Comparison of ENCODE assay signal across 27 cellular contexts in genomic region chr14:101062065-101062450, GRCh38.
DNase-seq lines count a peak whose midpoint lies in the region; ATAC-seq and TF ChIP-seq lines count a peak whose summit lies in the region.
"Had no signal": no experiment of that assay in that cellular context is flagged by ENCODE, and none has a peak within 500 bp of the region (broad histone marks: within the 10 kb centered on the region; RNA-seq: fewer than 3 reads in every experiment).

No MANE protein-coding gene starts in this region.

- in situ Hi-C loops in KBM-7 (cut with MboI; ENCODE audit: low pct_unique_long_range_greater_than_20kb, low sequenced_read_pairs): no loop called here

- H3K27me3 ChIP-seq in SJSA1 (replicated peaks): no peaks in the 10 kb centered on the region
- H3K27me3 ChIP-seq in skeletal muscle satellite cell (ENCODE audit: control insufficient read depth, insufficient read depth, low read length): no peaks in the 10 kb centered on the region
- H3K27me3 ChIP-seq: dorsolateral prefrontal cortex, hepatocyte had no signal

- H3K9ac ChIP-seq in skeletal muscle satellite cell (ENCODE audit: low read depth, low read length): no peak overlapping the region

- ATAC-seq in GM18858 (IDR thresholded peaks at IDR 0.05; ENCODE audit: unreplicated experiment): no peak
- ATAC-seq in activated T-cell treated with anti-CD3 and anti-CD28 coated beads, Interleukin-2, amount 50 U/mL, for 4 hours: no peak
- ATAC-seq: activated CD8-positive, alpha-beta memory T cell treated with anti-CD3 and anti-CD28 coated beads, Interleukin-2, amount 10 ng/mL, durations not matched to agents 7 days and 5 days; activated T-cell treated with anti-CD3 and anti-CD28 coated beads, Interleukin-2, amount 50 U/mL, for 72 hours; gastroesophageal sphincter; mucosa of descending colon; natural killer cell; SK-N-SH treated with all-trans-retinoic acid at 6 μM for 48 hours had no signal

- H3K4me1 ChIP-seq in SJSA1 (replicated peaks) (peaks cover 30% of the 10 kb centered on the region), skeletal muscle satellite cell (ENCODE audit: control insufficient read depth, insufficient read depth, low read length) (peaks cover 17% of the 10 kb centered on the region)
- H3K4me1 ChIP-seq: gastroesophageal sphincter had no signal

- DNase-seq in CD14-positive monocyte (ENCODE audit: low spot score) (peak; percentile 35), SJSA1 (ENCODE audit: low read depth in 1 of 2, low spot score in 2 of 2) (peak; percentile 77 to 91), neural crest cell (ENCODE audit: low read depth, low spot score) (peak; percentile 77), KBM-7 (no peak)
- no peak for DNase-seq in activated T-cell treated with anti-CD3 and anti-CD28 coated beads, Interleukin-2, amount 50 U/mL, for 4 hours
- DNase-seq: activated CD4-positive, alpha-beta T cell treated with anti-CD3 and anti-CD28 coated beads, Interleukin-2, amount 50 U/mL, for 1 hour; activated CD4-positive, CD25-positive, alpha-beta regulatory T cell; activated CD8-positive, alpha-beta memory T cell treated with anti-CD3 and anti-CD28 coated beads, Interleukin-2, amount 10 ng/mL, durations not matched to agents 7 days and 5 days; activated naive CD4-positive, alpha-beta T cell; activated T-cell treated with anti-CD3 and anti-CD28 coated beads, Interleukin-2, amount 50 U/mL, for 72 hours; AML-193; CD4-positive, alpha-beta memory T cell; mucosa of descending colon; natural killer cell; NCI-H1092 treated with DMSO at 0.1 percent for 48 hours; NCI-H1694 treated with DMSO at 0.1 percent for 48 hours; NCI-H446 treated with DMSO at 0.1 percent for 48 hours; stimulated activated naive CD4-positive, alpha-beta T cell had no signal

- H3K4me3 ChIP-seq in SJSA1: no peak overlapping the region
- no peak overlapping the region for H3K4me3 ChIP-seq in skeletal muscle satellite cell (ENCODE audit: low read length)
- H3K4me3 ChIP-seq: gastroesophageal sphincter, hepatocyte, mucosa of descending colon had no signal

- no peak overlapping the region for H3K27ac Mint-ChIP-seq in CD14-positive monocyte
- H3K27ac Mint-ChIP-seq in neural crest cell (ENCODE audit: unreplicated experiment): peak overlapping the region; percentile 28
- H3K27ac Mint-ChIP-seq: activated CD8-positive, alpha-beta memory T cell treated with anti-CD3 and anti-CD28 coated beads, Interleukin-2, amount 10 ng/mL, durations not matched to agents 7 days and 5 days; activated T-cell treated with anti-CD3 and anti-CD28 coated beads, Interleukin-2, amount 50 U/mL, for 72 hours; CD4-positive, alpha-beta memory T cell; natural killer cell; progenitor cell of endocrine pancreas; T-helper 1 cell treated with Interleukin-12 subunit alpha and Interleukin-12 subunit beta and Interleukin-4 antibody, amounts not matched to agents 30 μg/mL and 1 μg/mL, for 36 hours had no signal

- H3K36me3 ChIP-seq in SJSA1 (peaks cover 48% of the 10 kb centered on the region), skeletal muscle satellite cell (ENCODE audit: insufficient read depth, low read length) (peaks cover 67% of the 10 kb centered on the region)
- H3K36me3 ChIP-seq: gastroesophageal sphincter had no signal

- H3K4me2 ChIP-seq in skeletal muscle satellite cell (ENCODE audit: low read length): peak overlapping the region; percentile 32
- H3K4me2 ChIP-seq: hepatocyte had no signal

- no peak overlapping the region for H3K27ac ChIP-seq in SJSA1
- H3K27ac ChIP-seq: gastroesophageal sphincter, hepatocyte had no signal

- H3K27me3 Mint-ChIP-seq in CD14-positive monocyte (ENCODE audit: low read depth in 3 of 3) (peaks cover 3 to 5% (median 3%) of the 10 kb centered on the region in 3 donors), neural crest cell (ENCODE audit: low read depth) (peaks cover 8% of the 10 kb centered on the region)
- no peaks in the 10 kb centered on the region for H3K27me3 Mint-ChIP-seq in activated T-cell treated with anti-CD3 and anti-CD28 coated beads, Interleukin-2, amount 50 U/mL, for 4 hours (ENCODE audit: low read depth)
- H3K27me3 Mint-ChIP-seq: activated CD8-positive, alpha-beta memory T cell treated with anti-CD3 and anti-CD28 coated beads, Interleukin-2, amount 10 ng/mL, durations not matched to agents 7 days and 5 days; progenitor cell of endocrine pancreas had no signal

- TF ChIP-seq CTCF in CD14-positive monocyte (IDR thresholded peaks at IDR 0.05): no peak
- TF ChIP-seq CTCF in neural crest cell (conservative IDR thresholded peaks at IDR 0.05): no peak

- intact Hi-C loops in CD14-positive monocyte (cut with micrococcal nuclease): no loop called here

- H3K9me3 Mint-ChIP-seq in CD14-positive monocyte (peaks cover 0 to 17% (median 3%) of the 10 kb centered on the region in 7 donors), neural crest cell (peaks cover 9% of the 10 kb centered on the region)
- H3K9me3 Mint-ChIP-seq in activated T-cell treated with anti-CD3 and anti-CD28 coated beads, Interleukin-2, amount 50 U/mL, for 4 hours: peaks cover 12% of the 10 kb centered on the region
- H3K9me3 Mint-ChIP-seq: natural killer cell had no signal

- H3K4me1 Mint-ChIP-seq in CD14-positive monocyte (no peaks in the 10 kb centered on the region), neural crest cell (peaks cover 29% of the 10 kb centered on the region)
- H3K4me1 Mint-ChIP-seq in activated T-cell treated with anti-CD3 and anti-CD28 coated beads, Interleukin-2, amount 50 U/mL, for 4 hours (ENCODE audit: low read depth): no peaks in the 10 kb centered on the region
- H3K4me1 Mint-ChIP-seq: activated CD8-positive, alpha-beta memory T cell treated with anti-CD3 and anti-CD28 coated beads, Interleukin-2, amount 10 ng/mL, durations not matched to agents 7 days and 5 days; CD4-positive, alpha-beta memory T cell; natural killer cell had no signal

- H3K9me3 ChIP-seq in SJSA1 (replicated peaks) (no peaks in the 10 kb centered on the region), skeletal muscle satellite cell (replicated peaks; ENCODE audit: low read length) (no peaks in the 10 kb centered on the region)
- H3K9me3 ChIP-seq: gastroesophageal sphincter, mucosa of descending colon had no signal

- no peak overlapping the region for H3K4me3 Mint-ChIP-seq in CD14-positive monocyte
- peak overlapping the region; percentile 65 for H3K4me3 Mint-ChIP-seq in neural crest cell
- H3K4me3 Mint-ChIP-seq in activated T-cell treated with anti-CD3 and anti-CD28 coated beads, Interleukin-2, amount 50 U/mL, for 4 hours: no peak overlapping the region
- H3K4me3 Mint-ChIP-seq: activated CD8-positive, alpha-beta memory T cell treated with anti-CD3 and anti-CD28 coated beads, Interleukin-2, amount 10 ng/mL, durations not matched to agents 7 days and 5 days; activated T-cell treated with anti-CD3 and anti-CD28 coated beads, Interleukin-2, amount 50 U/mL, for 72 hours; CD4-positive, alpha-beta memory T cell; natural killer cell; T-helper 1 cell treated with Interleukin-12 subunit alpha and Interleukin-12 subunit beta and Interleukin-4 antibody, amounts not matched to agents 30 μg/mL and 1 μg/mL, for 36 hours had no signal

- H3K36me3 Mint-ChIP-seq in CD14-positive monocyte (no peaks in the 10 kb centered on the region), neural crest cell (ENCODE audit: low read depth) (peaks cover 6% of the 10 kb centered on the region)
- H3K36me3 Mint-ChIP-seq in activated T-cell treated with anti-CD3 and anti-CD28 coated beads, Interleukin-2, amount 50 U/mL, for 4 hours (ENCODE audit: insufficient read depth): no peaks in the 10 kb centered on the region
- H3K36me3 Mint-ChIP-seq: activated CD8-positive, alpha-beta memory T cell treated with anti-CD3 and anti-CD28 coated beads, Interleukin-2, amount 10 ng/mL, durations not matched to agents 7 days and 5 days; brain; CD4-positive, alpha-beta memory T cell; natural killer cell had no signal

Comparison
In these comparisons a context has a peak if more than half of its experiments do, and no peak if none do; other contexts are left out.
1. DNase-seq: peak in CD14-positive monocyte (single experiment), SJSA1 (2 of 2) and neural crest cell (single experiment); none in activated T-cell treated with anti-CD3 and anti-CD28 coated beads, Interleukin-2, amount 50 U/mL, for 4 hours (single experiment) and KBM-7 (single experiment).